Comparison of ENCODE assay signal across 13 cellular contexts in the genomic region with DNA sequence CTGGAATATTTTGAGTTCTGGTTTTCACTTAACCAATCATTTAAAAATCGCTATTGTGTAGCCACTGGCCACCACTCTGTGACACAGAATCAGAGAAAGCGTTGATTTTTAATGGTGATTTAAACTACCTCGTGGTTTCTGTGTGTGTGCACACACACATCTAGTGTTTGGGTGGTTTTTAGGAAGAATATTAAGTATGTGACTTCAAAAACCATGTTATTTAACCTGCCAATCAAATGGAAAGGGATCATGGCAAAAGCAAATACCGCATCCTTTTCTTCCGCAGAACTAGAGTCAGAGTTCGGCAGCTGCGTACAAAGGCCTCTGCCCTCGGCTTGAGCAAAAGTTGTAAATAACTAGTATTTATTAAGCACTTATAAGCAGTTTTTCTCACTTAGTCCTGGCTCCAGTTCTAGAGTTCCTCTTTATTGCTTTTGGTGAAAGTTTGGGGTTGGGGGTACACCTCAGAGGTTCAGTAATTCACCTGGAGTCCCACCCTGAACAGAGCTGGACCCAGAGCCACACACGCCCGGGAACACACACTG.
"Had no signal": no experiment of that assay in that cellular context is flagged by ENCODE, and none has a peak within 500 bp of the region (broad histone marks: within the 10 kb centered on the region; RNA-seq: fewer than 3 reads in every experiment).

No MANE protein-coding gene starts in this region.

- H3K27ac ChIP-seq: body of pancreas, foreskin keratinocyte, suprapubic skin, upper lobe of left lung had no signal

- H3K27ac Mint-ChIP-seq: activated T-helper 1 cell treated with anti-CD3 and anti-CD28 coated beads, Interleukin-12 subunit alpha, Interleukin-12 subunit beta, Interleukin-2, Interleukin-4 antibody, amounts not matched to agents 30 ng/mL and 10 ng/mL and 1 ng/mL, durations not matched to agents 14 hours and 24 hours and 36 hours had no signal

- H3K9me3 Mint-ChIP-seq: activated T-helper 1 cell treated with anti-CD3 and anti-CD28 coated beads, Interleukin-12 subunit alpha, Interleukin-12 subunit beta, Interleukin-2, Interleukin-4 antibody, amounts not matched to agents 30 ng/mL and 10 ng/mL and 1 ng/mL, durations not matched to agents 14 hours and 24 hours and 36 hours; naive thymus-derived CD4-positive, alpha-beta T cell had no signal

- H3K27me3 ChIP-seq: body of pancreas, foreskin keratinocyte, suprapubic skin, upper lobe of left lung had no signal

- H3K4me3 Mint-ChIP-seq: activated T-helper 1 cell treated with anti-CD3 and anti-CD28 coated beads, Interleukin-12 subunit alpha, Interleukin-12 subunit beta, Interleukin-2, Interleukin-4 antibody, amounts not matched to agents 30 ng/mL and 10 ng/mL and 1 ng/mL, durations not matched to agents 14 hours and 24 hours and 36 hours; naive thymus-derived CD4-positive, alpha-beta T cell had no signal

- DNase-seq: activated CD4-positive, alpha-beta T cell treated with anti-CD3 and anti-CD28 coated beads, Interleukin-2, amount 50 U/mL, for 4 hours; activated CD4-positive, CD25-positive, alpha-beta regulatory T cell treated with anti-CD3 and anti-CD28 coated beads, Interleukin-2, amount 50 U/mL, for 72 hours; body of pancreas; foreskin keratinocyte; nucleus accumbens; stimulated activated CD4-positive, alpha-beta T cell treated with anti-CD3 and anti-CD28 coated beads, Interleukin-2, amount 100 ng/mL, for 24 hours; stimulated activated naive CD4-positive, alpha-beta T cell had no signal

- ATAC-seq: body of pancreas, foreskin keratinocyte, sciatic nerve had no signal

- H3K9me3 ChIP-seq: body of pancreas, suprapubic skin, upper lobe of left lung had no signal

- H3K27me3 Mint-ChIP-seq: naive thymus-derived CD4-positive, alpha-beta T cell; progenitor cell of endocrine pancreas had no signal

- H3K4me3 ChIP-seq: body of pancreas, suprapubic skin, upper lobe of left lung had no signal

- H3K4me1 ChIP-seq: foreskin keratinocyte had no signal
